ENCODE assay signal across 18 cellular contexts in the genomic region with DNA sequence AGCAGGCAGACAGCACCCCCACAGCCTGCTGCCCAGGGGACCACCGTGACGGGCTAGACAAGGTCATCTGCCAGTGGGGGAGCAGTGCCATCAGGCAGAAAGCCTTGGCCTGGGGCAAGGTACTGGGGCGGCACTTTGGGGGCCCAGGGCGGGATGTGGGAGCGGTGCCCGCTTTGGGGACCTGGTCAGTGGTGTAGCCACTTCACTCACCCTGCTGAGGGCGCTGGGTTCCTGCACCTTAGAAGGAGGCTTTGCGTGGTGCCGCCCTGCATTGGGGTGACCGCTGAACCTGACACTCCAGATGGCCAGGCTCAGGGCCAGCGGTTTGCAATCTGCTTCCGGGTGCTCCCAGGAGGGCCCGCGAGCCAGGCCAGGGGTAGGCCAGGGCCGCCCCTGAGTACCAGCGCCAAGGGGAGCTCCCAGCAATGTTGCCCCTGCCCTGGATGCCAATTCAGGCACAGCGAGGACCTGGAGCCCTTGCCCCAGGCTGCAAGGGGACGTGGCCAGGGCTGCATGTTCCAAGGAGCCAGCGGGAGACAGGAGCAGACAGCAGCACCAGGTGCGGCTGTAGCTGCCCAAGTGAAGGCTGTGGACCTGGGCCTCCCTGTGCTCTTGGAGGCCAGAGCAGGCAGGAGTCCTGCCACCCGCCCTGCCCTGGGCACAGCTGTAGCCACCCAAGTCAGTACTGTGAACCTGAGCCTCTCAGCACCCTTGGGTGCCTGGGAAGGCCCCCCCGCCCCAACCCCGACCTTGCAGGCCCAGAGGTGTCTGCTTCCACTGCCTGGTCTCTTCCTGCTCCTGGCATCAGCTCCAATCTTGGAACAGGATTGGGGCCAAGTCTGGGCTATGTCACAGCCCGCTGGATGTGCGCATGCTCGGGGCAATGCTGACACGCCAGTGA.
DNase-seq lines count a peak whose midpoint lies in the region; ATAC-seq, FAIRE-seq and TF ChIP-seq lines count a peak whose summit lies in the region.
"Had no signal": no experiment of that assay in that cellular context is flagged by ENCODE, and none has a peak within 500 bp of the region (broad histone marks: within the 10 kb centered on the region; RNA-seq: fewer than 3 reads in every experiment).

No MANE protein-coding gene starts in this region.

- H3K4me1 Mint-ChIP-seq in stimulated activated naive CD8-positive, alpha-beta T cell treated with anti-CD3 and anti-CD28 coated beads, Interleukin-15, amount 100 ng/mL, for 72 hours = no peaks in the 10 kb centered on the region
- H3K4me1 Mint-ChIP-seq in T-helper 2 cell treated with Interferon-gamma antibody and Interleukin-4, amounts not matched to agents 5 μg/mL and 100 μg/mL, for 36 hours (ENCODE audit: low read depth) = no peaks in the 10 kb centered on the region
- H3K4me1 Mint-ChIP-seq: B cell had no signal

- no peak overlapping the region for H3K27ac ChIP-seq in kidney (ENCODE audit: low read depth in 2 of 2, low read length in 2 of 2)
- H3K27ac ChIP-seq: A549, PC-9 had no signal

- DNase-seq in stimulated activated naive CD8-positive, alpha-beta T cell treated with anti-CD3 and anti-CD28 coated beads, Interleukin-15, amount 100 ng/mL, for 72 hours = no peak
- DNase-seq in stimulated activated naive CD8-positive, alpha-beta T cell treated with anti-CD3 and anti-CD28 coated beads, Interleukin-15, Interleukin-2, amounts not matched to agents 100 U/mL and 50 U/mL, for 24 hours = no peak
- peak; percentile 68 for DNase-seq in kidney
- DNase-seq in posterior vena cava (ENCODE audit: low spot score) = peak; percentile 74
- DNase-seq in T-helper 2 cell treated with Interferon-gamma antibody and Interleukin-4, amounts not matched to agents 5 μg/mL and 100 μg/mL, for 36 hours (ENCODE audit: low spot score) = no peak
- no peak for DNase-seq in NCI-H345 (lab: John Stamatoyannopoulos, UW)
- DNase-seq in COLO829 (ENCODE audit: low spot score) = no peak
- DNase-seq: KBM-7, NCI-H1092, NCI-H1436, NCI-H1930, NCI-H510A, PC-9 had no signal

- intact Hi-C loops in kidney (cut with DNase I) (no loop called here), posterior vena cava (cut with DNase I) (no loop called here)

- no peak overlapping the region for H3K4me3 ChIP-seq in kidney (ENCODE audit: low read length in 2 of 2)
- H3K4me3 ChIP-seq: A549, PC-9 had no signal

- H3K9me3 Mint-ChIP-seq in stimulated activated naive CD8-positive, alpha-beta T cell treated with anti-CD3 and anti-CD28 coated beads, Interleukin-15, amount 100 ng/mL, for 72 hours = no peaks in the 10 kb centered on the region
- peaks cover 8% of the 10 kb centered on the region for H3K9me3 Mint-ChIP-seq in T-helper 2 cell treated with Interferon-gamma antibody and Interleukin-4, amounts not matched to agents 5 μg/mL and 100 μg/mL, for 36 hours

- no peak for FAIRE-seq in kidney (lab: Jason Lieb, UNC)
- FAIRE-seq: A549, GM12892, H1 had no signal

- TF ChIP-seq CTCF in kidney (IDR thresholded peaks at IDR 0.05; ENCODE audit: borderline replicate concordance, extremely low read depth, insufficient read depth) = no peak

- no peaks in the 10 kb centered on the region for H3K4me1 ChIP-seq in kidney (ENCODE audit: control insufficient read depth in 1 of 2, insufficient read depth in 1 of 2, low read depth in 1 of 2, low read length in 2 of 2)
- H3K4me1 ChIP-seq: A549 had no signal

- no peak overlapping the region for H3K4me3 Mint-ChIP-seq in stimulated activated naive CD8-positive, alpha-beta T cell treated with anti-CD3 and anti-CD28 coated beads, Interleukin-15, amount 100 ng/mL, for 72 hours
- no peak overlapping the region for H3K4me3 Mint-ChIP-seq in T-helper 2 cell treated with Interferon-gamma antibody and Interleukin-4, amounts not matched to agents 5 μg/mL and 100 μg/mL, for 36 hours
- H3K4me3 Mint-ChIP-seq: B cell had no signal

- no peak overlapping the region for H3K27ac Mint-ChIP-seq in stimulated activated naive CD8-positive, alpha-beta T cell treated with anti-CD3 and anti-CD28 coated beads, Interleukin-15, amount 100 ng/mL, for 72 hours
- H3K27ac Mint-ChIP-seq in T-helper 2 cell treated with Interferon-gamma antibody and Interleukin-4, amounts not matched to agents 5 μg/mL and 100 μg/mL, for 36 hours = no peak overlapping the region
- H3K27ac Mint-ChIP-seq: B cell had no signal

- no peaks in the 10 kb centered on the region for H3K9me3 ChIP-seq in kidney (ENCODE audit: control insufficient read depth in 1 of 2, low read length in 2 of 2)

- no peaks in the 10 kb centered on the region for H3K36me3 ChIP-seq in kidney (ENCODE audit: control insufficient read depth in 1 of 2, insufficient read depth in 2 of 2, low read length in 2 of 2)

- H3K36me3 Mint-ChIP-seq in T-helper 2 cell treated with Interferon-gamma antibody and Interleukin-4, amounts not matched to agents 5 μg/mL and 100 μg/mL, for 36 hours (ENCODE audit: low read depth) = no peaks in the 10 kb centered on the region

- peak; percentile 49 for ATAC-seq in stimulated activated naive CD8-positive, alpha-beta T cell treated with anti-CD3 and anti-CD28 coated beads, Interleukin-15, amount 100 ng/mL, for 72 hours
- no peak for ATAC-seq in stimulated activated naive CD8-positive, alpha-beta T cell treated with anti-CD3 and anti-CD28 coated beads, Interleukin-15, Interleukin-2, amounts not matched to agents 100 U/mL and 50 U/mL, for 24 hours
- no peak for ATAC-seq in GM19395 (IDR thresholded peaks at IDR 0.05; ENCODE audit: unreplicated experiment)
- ATAC-seq: A549 had no signal

- H3K9ac ChIP-seq in kidney (ENCODE audit: low read length in 2 of 2) = no peak overlapping the region

- no peaks in the 10 kb centered on the region for H3K27me3 Mint-ChIP-seq in stimulated activated naive CD8-positive, alpha-beta T cell treated with anti-CD3 and anti-CD28 coated beads, Interleukin-15, amount 100 ng/mL, for 72 hours
- H3K27me3 Mint-ChIP-seq in T-helper 2 cell treated with Interferon-gamma antibody and Interleukin-4, amounts not matched to agents 5 μg/mL and 100 μg/mL, for 36 hours (ENCODE audit: low read depth) = no peaks in the 10 kb centered on the region
- H3K27me3 Mint-ChIP-seq: B cell had no signal

Comparison
In these comparisons a context has a peak if more than half of its experiments do, and no peak if none do; other contexts are left out.
1. DNase-seq: peak in kidney (single experiment) and posterior vena cava (single experiment); none in stimulated activated naive CD8-positive, alpha-beta T cell treated with anti-CD3 and anti-CD28 coated beads, Interleukin-15, amount 100 ng/mL, for 72 hours (0 of 2), stimulated activated naive CD8-positive, alpha-beta T cell treated with anti-CD3 and anti-CD28 coated beads, Interleukin-15, Interleukin-2, amounts not matched to agents 100 U/mL and 50 U/mL, for 24 hours (single experiment), T-helper 2 cell treated with Interferon-gamma antibody and Interleukin-4, amounts not matched to agents 5 μg/mL and 100 μg/mL, for 36 hours (single experiment), NCI-H345 (single experiment) and COLO829 (single experiment).